ENCODE assay signal across 30 cellular contexts in the genomic region with DNA sequence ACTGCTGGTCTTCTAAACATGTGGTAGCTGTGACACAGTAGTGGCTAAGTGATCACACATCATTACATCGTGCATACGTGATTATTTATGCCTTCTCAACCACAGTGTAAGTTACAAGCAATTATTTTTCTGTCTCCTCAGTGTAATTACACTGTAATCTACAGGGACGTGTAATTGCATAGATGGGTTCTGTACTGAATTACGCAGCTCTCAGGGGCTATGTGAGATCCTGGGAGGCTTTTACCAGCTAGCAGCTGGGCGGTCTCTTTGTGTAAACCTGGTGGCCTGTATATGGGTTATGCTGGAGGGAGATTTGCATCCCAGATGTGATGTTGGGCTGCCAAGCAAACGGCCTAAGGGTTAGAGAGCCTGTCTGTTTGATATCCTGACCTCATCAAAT.
DNase-seq lines count a peak whose midpoint lies in the region; ATAC-seq, FAIRE-seq and TF ChIP-seq lines count a peak whose summit lies in the region.
"Had no signal": no experiment of that assay in that cellular context is flagged by ENCODE, and none has a peak within 500 bp of the region (broad histone marks: within the 10 kb centered on the region; RNA-seq: fewer than 3 reads in every experiment).

No MANE protein-coding gene starts in this region.

- H3K27me3 Mint-ChIP-seq in endothelial cell (ENCODE audit: unreplicated experiment), result no peaks in the 10 kb centered on the region
- no peaks in the 10 kb centered on the region for H3K27me3 Mint-ChIP-seq in T-helper 2 cell treated with Interferon-gamma antibody and Interleukin-4, amounts not matched to agents 5 μg/mL and 100 μg/mL, for 36 hours (ENCODE audit: low read depth)
- H3K27me3 Mint-ChIP-seq: activated CD8-positive, alpha-beta memory T cell treated with anti-CD3 and anti-CD28 coated beads, Interleukin-2, amount 10 ng/mL, durations not matched to agents 7 days and 5 days; activated naive CD4-positive, alpha-beta T cell treated with anti-CD3 and anti-CD28 coated beads, Interleukin-2, amount 50 U/mL, for 24 hours; stimulated activated memory B cell treated with anti-CD40 and anti-IgM and Interleukin-4, amounts not matched to agents 10 μg/mL and 1 μg/mL and 100 μg/mL, for 72 hours had no signal

- H3K9me3 ChIP-seq in keratinocyte (ENCODE audit: control insufficient read depth, low read depth, low read length) (no peaks in the 10 kb centered on the region), heart left ventricle (peaks cover 0 to 10% (median 2%) of the 10 kb centered on the region in 12 donors)
- H3K9me3 ChIP-seq: BLaER1, Caco-2 had no signal

- H3K27me3 ChIP-seq in keratinocyte (ENCODE audit: control insufficient read depth, extremely low read depth, insufficient read depth, low read length) (no peaks in the 10 kb centered on the region), heart left ventricle (no peaks in the 10 kb centered on the region)
- H3K27me3 ChIP-seq: BLaER1, uterus had no signal

- peak; percentile 32 for FAIRE-seq in keratinocyte (lab: Jason Lieb, UNC)
- FAIRE-seq: GM19239 had no signal

- H3K4me1 Mint-ChIP-seq in endothelial cell (ENCODE audit: unreplicated experiment), result peaks cover 4% of the 10 kb centered on the region
- no peaks in the 10 kb centered on the region for H3K4me1 Mint-ChIP-seq in T-helper 2 cell treated with Interferon-gamma antibody and Interleukin-4, amounts not matched to agents 5 μg/mL and 100 μg/mL, for 36 hours (ENCODE audit: low read depth)
- H3K4me1 Mint-ChIP-seq: activated CD8-positive, alpha-beta memory T cell treated with anti-CD3 and anti-CD28 coated beads, Interleukin-2, amount 10 ng/mL, durations not matched to agents 7 days and 5 days; activated naive CD4-positive, alpha-beta T cell treated with anti-CD3 and anti-CD28 coated beads, Interleukin-2, amount 50 U/mL, for 24 hours; stimulated activated memory B cell treated with anti-CD40 and anti-IgM and Interleukin-4, amounts not matched to agents 10 μg/mL and 1 μg/mL and 100 μg/mL, for 72 hours had no signal

- H3K9ac ChIP-seq in keratinocyte (ENCODE audit: control insufficient read depth, extremely low read depth, insufficient read depth, low read length), result no peak overlapping the region
- H3K9ac ChIP-seq: BLaER1, KMS-11 had no signal

- no peak overlapping the region for H3K27ac Mint-ChIP-seq in endothelial cell (ENCODE audit: unreplicated experiment)
- H3K27ac Mint-ChIP-seq in T-helper 2 cell treated with Interferon-gamma antibody and Interleukin-4, amounts not matched to agents 5 μg/mL and 100 μg/mL, for 36 hours, result no peak overlapping the region
- H3K27ac Mint-ChIP-seq: activated CD8-positive, alpha-beta memory T cell treated with anti-CD3 and anti-CD28 coated beads, Interleukin-2, amount 10 ng/mL, durations not matched to agents 7 days and 5 days; activated naive CD4-positive, alpha-beta T cell treated with anti-CD3 and anti-CD28 coated beads, Interleukin-2, amount 50 U/mL, for 24 hours; stimulated activated memory B cell treated with anti-CD40 and anti-IgM and Interleukin-4, amounts not matched to agents 10 μg/mL and 1 μg/mL and 100 μg/mL, for 72 hours had no signal

- TF ChIP-seq CTCF in keratinocyte (optimal IDR thresholded peaks at IDR 0.05 in 1 of 3, IDR thresholded peaks at IDR 0.05 in 1 of 3, conservative IDR thresholded peaks at IDR 0.05 in 1 of 3; ENCODE audit: extremely low read depth in 1 of 3, insufficient read depth in 2 of 3, low read length in 3 of 3) (no peak), endothelial cell (IDR thresholded peaks at IDR 0.05; ENCODE audit: unreplicated experiment) (no peak), heart left ventricle (IDR thresholded peaks at IDR 0.05) (no peak)

- ATAC-seq in heart left ventricle, result no peak
- ATAC-seq: activated CD8-positive, alpha-beta memory T cell treated with anti-CD3 and anti-CD28 coated beads, Interleukin-2, amount 10 ng/mL, durations not matched to agents 7 days and 5 days; lower lobe of right lung; PC-3; stimulated activated memory B cell treated with anti-CD40 and anti-IgM and Interleukin-4, amounts not matched to agents 10 μg/mL and 1 μg/mL and 100 μg/mL, for 72 hours had no signal

- no peak overlapping the region for H2AFZ ChIP-seq in keratinocyte (ENCODE audit: control insufficient read depth, low read length)

- H3K36me3 Mint-ChIP-seq in endothelial cell (ENCODE audit: low read depth, unreplicated experiment), result no peaks in the 10 kb centered on the region
- H3K36me3 Mint-ChIP-seq in T-helper 2 cell treated with Interferon-gamma antibody and Interleukin-4, amounts not matched to agents 5 μg/mL and 100 μg/mL, for 36 hours (ENCODE audit: low read depth), result no peaks in the 10 kb centered on the region
- H3K36me3 Mint-ChIP-seq: activated CD8-positive, alpha-beta memory T cell treated with anti-CD3 and anti-CD28 coated beads, Interleukin-2, amount 10 ng/mL, durations not matched to agents 7 days and 5 days; activated naive CD4-positive, alpha-beta T cell treated with anti-CD3 and anti-CD28 coated beads, Interleukin-2, amount 50 U/mL, for 24 hours; stimulated activated memory B cell treated with anti-CD40 and anti-IgM and Interleukin-4, amounts not matched to agents 10 μg/mL and 1 μg/mL and 100 μg/mL, for 72 hours had no signal

- H3K36me3 ChIP-seq in keratinocyte (ENCODE audit: control insufficient read depth in 2 of 2, extremely low read depth in 1 of 2, insufficient read depth in 2 of 2, low read length in 2 of 2) (no peaks in the 10 kb centered on the region), heart left ventricle (no peaks in the 10 kb centered on the region)
- H3K36me3 ChIP-seq: BLaER1, lower lobe of right lung, uterus had no signal

- no peaks in the 10 kb centered on the region for H3K79me2 ChIP-seq in keratinocyte (ENCODE audit: control insufficient read depth, insufficient read depth, low read length)

- H3K27ac ChIP-seq in keratinocyte (ENCODE audit: control insufficient read depth, insufficient read depth, low read length) (no peak overlapping the region), heart left ventricle (no peak overlapping the region)
- H3K27ac ChIP-seq: BLaER1, dorsolateral prefrontal cortex, KMS-11, lower lobe of right lung, uterus had no signal

- TF ChIP-seq POLR2A in heart left ventricle (IDR thresholded peaks at IDR 0.05), result no peak

- WGBS in heart left ventricle, 4 donors, result 75 to 83% (median 80%) methylated on average over 6 of the region's 6 CpGs

- intact Hi-C loops in heart left ventricle (cut with DNase I), result no loop called here

- peak; percentile 4 for DNase-seq in ELF-1 (ENCODE audit: low read depth, low spot score)
- peak; percentile 92 for DNase-seq in NCI-H1436 (lab: John Stamatoyannopoulos, UW)
- peak; percentile 75 to 90 for DNase-seq in NCI-H526 (lab: John Stamatoyannopoulos, UW)
- DNase-seq in keratinocyte (ENCODE audit: low read depth, low spot score), result no peak
- DNase-seq in endothelial cell (ENCODE audit: low spot score), result no peak
- DNase-seq in heart left ventricle, result no peak
- no peak for DNase-seq in T-helper 2 cell treated with Interferon-gamma antibody and Interleukin-4, amounts not matched to agents 5 μg/mL and 100 μg/mL, for 36 hours (ENCODE audit: low spot score)
- DNase-seq in NCI-H446 (lab: John Stamatoyannopoulos, UW), result no peak
- DNase-seq: ACHN; activated CD4-positive, alpha-beta T cell treated with anti-CD3 and anti-CD28 coated beads for 48 hours; activated CD8-positive, alpha-beta memory T cell treated with anti-CD3 and anti-CD28 coated beads, Interleukin-2, amount 10 ng/mL, durations not matched to agents 7 days and 5 days; anterior cingulate cortex; Caco-2; central memory CD4-positive, alpha-beta T cell; dorsolateral prefrontal cortex; hippocampal formation; kidney; lower lobe of right lung; NCI-H510A treated with DMSO at 0.1 percent for 48 hours; nucleus accumbens; PC-3; SIG-M5; small intestine; stimulated activated CD4-positive, alpha-beta T cell treated with anti-CD3 and anti-CD28 coated beads, Interleukin-2, amount 100 ng/mL, for 24 hours; uterus had no signal

- dilution Hi-C loops in keratinocyte (cut with MboI; ENCODE audit: extremely low pct_ligation_motif_present, low sequenced_read_pairs), result no loop called here

- H3K4me1 ChIP-seq in keratinocyte (ENCODE audit: control insufficient read depth, extremely low read depth, insufficient read depth, low read length) (no peaks in the 10 kb centered on the region), heart left ventricle (peaks cover 0 to 14% (median 5%) of the 10 kb centered on the region in 12 donors)
- H3K4me1 ChIP-seq: BLaER1, Caco-2, lower lobe of right lung, uterus had no signal

- no peaks in the 10 kb centered on the region for H4K20me1 ChIP-seq in keratinocyte (ENCODE audit: control insufficient read depth, extremely low read depth, insufficient read depth, low read length)
- H4K20me1 ChIP-seq: BLaER1 had no signal

- H3K9me1 ChIP-seq in keratinocyte (ENCODE audit: control insufficient read depth, extremely low read depth, insufficient read depth, low read length), result no peaks in the 10 kb centered on the region

- no peak overlapping the region for H3K4me3 Mint-ChIP-seq in endothelial cell (ENCODE audit: unreplicated experiment)
- no peak overlapping the region for H3K4me3 Mint-ChIP-seq in T-helper 2 cell treated with Interferon-gamma antibody and Interleukin-4, amounts not matched to agents 5 μg/mL and 100 μg/mL, for 36 hours
- H3K4me3 Mint-ChIP-seq: activated CD8-positive, alpha-beta memory T cell treated with anti-CD3 and anti-CD28 coated beads, Interleukin-2, amount 10 ng/mL, durations not matched to agents 7 days and 5 days; activated naive CD4-positive, alpha-beta T cell treated with anti-CD3 and anti-CD28 coated beads, Interleukin-2, amount 50 U/mL, for 24 hours; stimulated activated memory B cell treated with anti-CD40 and anti-IgM and Interleukin-4, amounts not matched to agents 10 μg/mL and 1 μg/mL and 100 μg/mL, for 72 hours had no signal

- H3K4me3 ChIP-seq in keratinocyte (ENCODE audit: control insufficient read depth in 2 of 3, extremely low read depth in 1 of 3, insufficient read depth in 2 of 3, low read depth in 1 of 3, low read length in 3 of 3) (no peak overlapping the region), heart left ventricle (no peak overlapping the region)
- H3K4me3 ChIP-seq: BLaER1, dorsolateral prefrontal cortex, lower lobe of right lung, uterus had no signal

- H3K9me3 Mint-ChIP-seq in endothelial cell (ENCODE audit: unreplicated experiment), result no peaks in the 10 kb centered on the region
- H3K9me3 Mint-ChIP-seq in T-helper 2 cell treated with Interferon-gamma antibody and Interleukin-4, amounts not matched to agents 5 μg/mL and 100 μg/mL, for 36 hours, result peaks cover 13% of the 10 kb centered on the region

- H3K4me2 ChIP-seq in keratinocyte (ENCODE audit: control insufficient read depth, extremely low read depth, insufficient read depth, low read depth, low read length), result no peak overlapping the region
- H3K4me2 ChIP-seq: BLaER1, KMS-11 had no signal

Comparison
In these comparisons a context has a peak if more than half of its experiments do, and no peak if none do; other contexts are left out.
1. DNase-seq: peak in ELF-1 (single experiment), NCI-H1436 (single experiment) and NCI-H526 (2 of 2); none in keratinocyte (single experiment), endothelial cell (single experiment), heart left ventricle (0 of 5), T-helper 2 cell treated with Interferon-gamma antibody and Interleukin-4, amounts not matched to agents 5 μg/mL and 100 μg/mL, for 36 hours (single experiment) and NCI-H446 (0 of 2).